Comparison of ENCODE assay signal across 8 cellular contexts in the genomic region with DNA sequence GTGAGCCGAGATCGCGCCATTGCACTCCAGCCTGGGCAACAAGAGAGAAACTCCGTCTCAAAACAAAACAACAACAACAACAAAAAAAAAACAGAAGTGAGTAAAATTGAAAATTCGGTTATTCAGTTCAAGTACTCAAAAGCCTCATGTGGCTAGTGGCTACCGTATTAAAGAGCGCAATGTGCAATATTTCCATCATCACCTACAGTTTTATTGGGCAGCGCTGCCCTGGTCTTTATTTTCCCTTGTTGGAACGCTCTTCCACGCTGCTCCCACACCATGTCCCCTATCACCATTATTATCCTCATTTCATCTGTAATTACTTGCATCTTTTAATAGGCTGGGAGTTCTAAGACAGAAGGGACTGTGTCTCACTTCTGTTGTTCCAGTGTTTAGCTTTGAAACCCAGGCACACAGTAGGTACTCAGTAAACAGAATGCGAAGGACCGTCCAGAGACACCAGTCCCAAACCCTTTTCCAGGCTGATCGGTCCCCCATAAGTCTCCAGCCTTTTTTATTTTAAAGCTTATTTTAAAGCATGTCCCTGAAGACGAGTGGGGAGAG. TPM values are rescaled to one million over a fixed set of nuclear protein-coding genes. Genes with fewer than 3 reads are reported as not detected.
DNase-seq lines count a peak whose midpoint lies in the region; ATAC-seq and TF ChIP-seq lines count a peak whose summit lies in the region.

No MANE protein-coding gene starts in this region.

- peak overlapping the region; percentile 69 for H3K4me2 ChIP-seq in PC-9

- no peak for TF ChIP-seq CTCF in PC-9 (conservative IDR thresholded peaks at IDR 0.05)
- TF ChIP-seq CTCF in fibroblast of villous mesenchyme (IDR thresholded peaks at IDR 0.05; ENCODE audit: insufficient read depth, low read depth, low read length): no peak
- no peak for TF ChIP-seq CTCF in sigmoid colon (IDR thresholded peaks at IDR 0.05)

- H3K79me2 ChIP-seq in PC-9 (ENCODE audit: low read depth): peaks cover 45% of the 10 kb centered on the region

- CTCF ChIA-PET in PC-9 (lab: Charles Lee): interaction anchor here (0.6 kb wide), 1 partner anchor 903 kb away, joined by 6 read pairs; no protein-coding TSS in a partner anchor

- peak; percentile 22 for ATAC-seq in GM19023 (IDR thresholded peaks at IDR 0.05; ENCODE audit: unreplicated experiment)
- ATAC-seq in GM21528 (IDR thresholded peaks at IDR 0.05; ENCODE audit: low FRiP score, unreplicated experiment): no peak

- no peak for TF ChIP-seq EP300 in sigmoid colon (IDR thresholded peaks at IDR 0.05)

- H3F3A ChIP-seq in PC-9 (ENCODE audit: insufficient read depth, low read depth): peaks cover 12% of the 10 kb centered on the region; the same call in 1 of the 2 replicates

- 55% methylated on average over 14 of the region's 14 CpGs for WGBS in sigmoid colon, 2 donors

- intact Hi-C loops in PC-9 (cut with micrococcal nuclease; ENCODE audit: unreplicated experiment): no loop called here
- intact Hi-C loops in sigmoid colon (cut with DNase I): no loop called here

- H3K4me1 ChIP-seq in PC-9 (replicated peaks; ENCODE audit: insufficient read depth): peaks cover 23% of the 10 kb centered on the region
- H3K4me1 ChIP-seq in sigmoid colon: peaks cover 0 to 36% (median 19%) of the 10 kb centered on the region in 4 donors

- H3K27me3 ChIP-seq in PC-9 (ENCODE audit: insufficient read depth, low read depth) (no peaks in the 10 kb centered on the region), sigmoid colon (no peaks in the 10 kb centered on the region)

- POLR2A ChIA-PET in PC-9 (lab: Charles Lee; ENCODE audit: unreplicated experiment): interaction anchor here (0.6 kb wide), 1 partner anchor 16 kb away, joined by 4 read pairs; no protein-coding TSS in a partner anchor

- no peaks in the 10 kb centered on the region for H3K9me3 ChIP-seq in PC-9 (ENCODE audit: insufficient read depth, low read depth)
- no peaks in the 10 kb centered on the region for H3K9me3 ChIP-seq in sigmoid colon

- H3K9me2 ChIP-seq in PC-9 (ENCODE audit: insufficient read depth): no peaks in the 10 kb centered on the region

- no peaks in the 10 kb centered on the region; the same call in 1 of the 2 replicates for H4K20me1 ChIP-seq in PC-9 (ENCODE audit: insufficient read depth)

- DNase-seq in PC-9: no peak
- DNase-seq in fibroblast of villous mesenchyme (ENCODE audit: low read depth): peak; percentile 38
- no peak for DNase-seq in sigmoid colon
- DNase-seq in DMS79 treated with DMSO at 0.1 percent for 48 hours (lab: John Stamatoyannopoulos, UW): no peak
- DNase-seq in NCI-H2081 treated with DMSO at 0.1 percent for 48 hours (lab: John Stamatoyannopoulos, UW): no peak
- DNase-seq in UCSD-AML1 (lab: John Stamatoyannopoulos, UW; ENCODE audit: unreplicated experiment): no peak

- H3K27ac ChIP-seq in PC-9 (no peak overlapping the region), sigmoid colon (peak overlapping the region; percentile 75 to 84 (median 82))

- peak overlapping the region; percentile 98 for H2AFZ ChIP-seq in PC-9

- no TSS peak for BruUV-seq in PC-9 (replicated peaks; lab: Mats Ljungman, UMichigan)

- H3K4me3 ChIP-seq in PC-9 (peak overlapping the region; percentile 85), fibroblast of villous mesenchyme (ENCODE audit: low read depth, low read length) (peak overlapping the region; percentile 72), sigmoid colon (peak overlapping the region; percentile 66 to 86 (median 78))

- no peak for TF ChIP-seq POLR2A in sigmoid colon (IDR thresholded peaks at IDR 0.05)

- H3K36me3 ChIP-seq in PC-9 (ENCODE audit: low read depth) (no peaks in the 10 kb centered on the region), sigmoid colon (no peaks in the 10 kb centered on the region)

RNA-seq across cellular contexts. Expression of a gene that starts 0.4 kb away (rescaled TPM):
- total RNA-seq in PC-9 (2021): 66.5 and 71.6 TPM in 2 replicates
- total RNA-seq in fibroblast of villous mesenchyme: 57.0 and 92.0 TPM in 2 replicates
- 10 to 100 TPM; 26.3 to 37.2 (median 31.6) TPM for total RNA-seq in sigmoid colon
- polyA plus RNA-seq in sigmoid colon: 10 to 100 TPM in 1 of 3 donors, 1 to 10 TPM in 2; 3.0 to 30.9 (median 7.4) TPM

RNA-seq across cellular contexts. Expression of a gene that starts 12.3 kb away (rescaled TPM):
- total RNA-seq in PC-9 (2021) (25.1 and 27.5 TPM in 2 replicates), fibroblast of villous mesenchyme (41.6 and 49.2 TPM in 2 replicates), sigmoid colon (10 to 100 TPM; 29.5 to 40.3 (median 36.1) TPM)
- 10 to 100 TPM in 2 of 3 donors, 1 to 10 TPM in 1; 8.4 to 16.0 (median 14.4) TPM for polyA plus RNA-seq in sigmoid colon
